Comparison of ENCODE assay signal across 41 cellular contexts in the genomic region with DNA sequence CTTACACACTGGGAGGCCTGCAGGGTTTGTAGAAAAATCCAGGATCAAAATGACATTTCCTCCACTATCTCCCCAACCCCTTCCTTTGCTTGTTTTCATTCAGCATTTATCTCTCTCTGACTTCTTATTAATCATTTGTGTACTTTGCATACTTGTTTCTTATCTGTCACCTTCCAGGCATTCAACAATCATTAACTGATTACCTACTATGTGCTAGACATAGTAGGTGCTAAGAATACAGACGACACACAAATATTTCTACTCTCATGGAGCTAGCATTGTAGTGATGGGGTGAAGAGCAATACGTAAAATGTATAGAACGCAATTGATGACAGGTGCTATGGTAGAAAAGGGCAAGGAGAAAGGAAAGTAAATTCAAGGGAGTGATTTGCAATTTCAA. TPM values are rescaled to one million over a fixed set of nuclear protein-coding genes. Genes with fewer than 3 reads are reported as not detected.
"Had no signal": no experiment of that assay in that cellular context is flagged by ENCODE, and none has a peak within 500 bp of the region (broad histone marks: within the 10 kb centered on the region; RNA-seq: fewer than 3 reads in every experiment).

No MANE protein-coding gene starts in this region.

- H3K27ac Mint-ChIP-seq: activated naive CD4-positive, alpha-beta T cell treated with anti-CD3 and anti-CD28 coated beads for 36 hours; activated naive CD4-positive, alpha-beta T cell treated with anti-CD3 and anti-CD28 coated beads, Interleukin-2, amount 10 ng/mL, durations not matched to agents 7 days and 5 days; activated naive CD4-positive, alpha-beta T cell treated with anti-CD3 and anti-CD28 coated beads, Interleukin-2, amount 50 U/mL, for 24 hours; activated naive CD4-positive, alpha-beta T cell treated with anti-CD3 and anti-CD28 coated beads, Interleukin-2, amount 50 U/mL, for 72 hours; activated naive CD8-positive, alpha-beta T cell; activated naive CD8-positive, alpha-beta T cell treated with anti-CD3 and anti-CD28 coated beads for 36 hours; activated naive CD8-positive, alpha-beta T cell treated with anti-CD3 and anti-CD28 coated beads, Interleukin-2, amount 10 ng/mL, durations not matched to agents 7 days and 5 days; activated naive CD8-positive, alpha-beta T cell treated with anti-CD3 and anti-CD28 coated beads, Interleukin-2, amount 50 U/mL, for 24 hours; activated T-cell treated with anti-CD3 and anti-CD28 coated beads, Interleukin-2, amount 50 U/mL, for 24 hours; activated T-cell treated with anti-CD3 and anti-CD28 coated beads, Interleukin-2, amount 50 U/mL, for 72 hours; activated T-helper 1 cell treated with anti-CD3 and anti-CD28 coated beads, Interleukin-12 subunit alpha, Interleukin-12 subunit beta, Interleukin-2, Interleukin-4 antibody, amounts not matched to agents 30 ng/mL and 10 ng/mL and 1 ng/mL, durations not matched to agents 14 hours and 24 hours and 36 hours; activated T-helper 17 cell treated with anti-CD3 and anti-CD28 coated beads, Interleukin-2, amount 50 U/mL, for 72 hours; activated T-helper 2 cell treated with anti-CD3 and anti-CD28 coated beads, Interferon-gamma antibody, Interleukin-2, Interleukin-4, amounts not matched to agents 10 μg/mL and 5 μg/mL and 100 μg/mL, durations not matched to agents 14 hours and 24 hours and 36 hours; brain had no signal

- H3K9me3 Mint-ChIP-seq: activated naive CD4-positive, alpha-beta T cell treated with anti-CD3 and anti-CD28 coated beads for 36 hours; activated naive CD4-positive, alpha-beta T cell treated with anti-CD3 and anti-CD28 coated beads, Interleukin-2, amount 10 ng/mL, durations not matched to agents 7 days and 5 days; activated naive CD4-positive, alpha-beta T cell treated with anti-CD3 and anti-CD28 coated beads, Interleukin-2, amount 50 U/mL, for 24 hours; activated naive CD4-positive, alpha-beta T cell treated with anti-CD3 and anti-CD28 coated beads, Interleukin-2, amount 50 U/mL, for 72 hours; activated naive CD8-positive, alpha-beta T cell treated with anti-CD3 and anti-CD28 coated beads for 36 hours; activated naive CD8-positive, alpha-beta T cell treated with anti-CD3 and anti-CD28 coated beads, Interleukin-2, amount 10 ng/mL, durations not matched to agents 7 days and 5 days; activated naive CD8-positive, alpha-beta T cell treated with anti-CD3 and anti-CD28 coated beads, Interleukin-2, amount 50 U/mL, for 24 hours; activated T-cell treated with anti-CD3 and anti-CD28 coated beads, Interleukin-2, amount 50 U/mL, for 24 hours; activated T-cell treated with anti-CD3 and anti-CD28 coated beads, Interleukin-2, amount 50 U/mL, for 4 hours; activated T-cell treated with anti-CD3 and anti-CD28 coated beads, Interleukin-2, amount 50 U/mL, for 72 hours; activated T-helper 1 cell treated with anti-CD3 and anti-CD28 coated beads, Interleukin-12 subunit alpha, Interleukin-12 subunit beta, Interleukin-2, Interleukin-4 antibody, amounts not matched to agents 30 ng/mL and 10 ng/mL and 1 ng/mL, durations not matched to agents 14 hours and 24 hours and 36 hours; activated T-helper 17 cell treated with anti-CD3 and anti-CD28 coated beads, Interleukin-2, amount 50 U/mL, for 72 hours; activated T-helper 2 cell treated with anti-CD3 and anti-CD28 coated beads, Interferon-gamma antibody, Interleukin-2, Interleukin-4, amounts not matched to agents 10 μg/mL and 5 μg/mL and 100 μg/mL, durations not matched to agents 14 hours and 24 hours and 36 hours; central memory CD8-positive, alpha-beta T cell had no signal

- DNase-seq: activated effector memory CD4-positive, alpha-beta T cell treated with anti-CD3 and anti-CD28 coated beads, Interleukin-2, amount 50 U/mL, for 16 hours; activated effector memory CD4-positive, alpha-beta T cell treated with Interleukin-2 at 50 U/mL for 16 hours; activated gamma-delta T cell; activated gamma-delta T cell treated with Interleukin-2 at 50 U/mL for 16 hours; activated naive CD4-positive, alpha-beta T cell; activated naive CD4-positive, alpha-beta T cell treated with anti-CD3 and anti-CD28 coated beads for 36 hours; activated naive CD4-positive, alpha-beta T cell treated with anti-CD3 and anti-CD28 coated beads, Interleukin-2, amount 10 ng/mL, durations not matched to agents 7 days and 5 days; activated naive CD4-positive, alpha-beta T cell treated with anti-CD3 and anti-CD28 coated beads, Interleukin-2, amount 50 U/mL, for 16 hours; activated naive CD4-positive, alpha-beta T cell treated with Interleukin-2 at 50 U/mL for 16 hours; activated naive CD8-positive, alpha-beta T cell treated with anti-CD3 and anti-CD28 coated beads for 36 hours; activated naive CD8-positive, alpha-beta T cell treated with anti-CD3 and anti-CD28 coated beads, Interleukin-2, amount 10 ng/mL, durations not matched to agents 7 days and 5 days; activated naive CD8-positive, alpha-beta T cell treated with anti-CD3 and anti-CD28 coated beads, Interleukin-2, amount 50 U/mL, for 24 hours; activated T-cell treated with anti-CD3 and anti-CD28 coated beads for 4 hours; activated T-cell treated with anti-CD3 and anti-CD28 coated beads, Interleukin-2, amount 50 U/mL, for 1 hour; activated T-cell treated with anti-CD3 and anti-CD28 coated beads, Interleukin-2, amount 50 U/mL, for 24 hours; activated T-cell treated with anti-CD3 and anti-CD28 coated beads, Interleukin-2, amount 50 U/mL, for 4 hours; activated T-cell treated with anti-CD3 and anti-CD28 coated beads, Interleukin-2, amount 50 U/mL, for 48 hours; activated T-cell treated with anti-CD3 and anti-CD28 coated beads, Interleukin-2, amount 50 U/mL, for 72 hours; amniotic stem cell; amygdala; anterior cingulate cortex; aorta; body of pancreas; brain microvascular endothelial cell; caudate nucleus; central memory CD4-positive, alpha-beta T cell; cerebellar nuclear complex had no signal

- H3K36me3 ChIP-seq: adrenal gland, ascending aorta, brain microvascular endothelial cell, breast epithelium, cardiac muscle cell had no signal

- H3K27ac ChIP-seq: adrenal gland, ascending aorta, body of pancreas, brain microvascular endothelial cell, breast epithelium, cardiac muscle cell had no signal

- H3K4me1 Mint-ChIP-seq: activated naive CD4-positive, alpha-beta T cell treated with anti-CD3 and anti-CD28 coated beads, Interleukin-2, amount 10 ng/mL, durations not matched to agents 7 days and 5 days; activated naive CD4-positive, alpha-beta T cell treated with anti-CD3 and anti-CD28 coated beads, Interleukin-2, amount 50 U/mL, for 24 hours; activated naive CD8-positive, alpha-beta T cell treated with anti-CD3 and anti-CD28 coated beads for 36 hours; activated naive CD8-positive, alpha-beta T cell treated with anti-CD3 and anti-CD28 coated beads, Interleukin-2, amount 10 ng/mL, durations not matched to agents 7 days and 5 days; activated naive CD8-positive, alpha-beta T cell treated with anti-CD3 and anti-CD28 coated beads, Interleukin-2, amount 50 U/mL, for 24 hours; activated T-helper 17 cell treated with anti-CD3 and anti-CD28 coated beads, Interleukin-2, amount 50 U/mL, for 72 hours; central memory CD8-positive, alpha-beta T cell had no signal

- H3K4me3 ChIP-seq: adrenal gland, ascending aorta, body of pancreas, breast epithelium, cardiac muscle cell had no signal

- H3K36me3 Mint-ChIP-seq: activated naive CD4-positive, alpha-beta T cell treated with anti-CD3 and anti-CD28 coated beads, Interleukin-2, amount 10 ng/mL, durations not matched to agents 7 days and 5 days; activated naive CD4-positive, alpha-beta T cell treated with anti-CD3 and anti-CD28 coated beads, Interleukin-2, amount 50 U/mL, for 24 hours; activated naive CD4-positive, alpha-beta T cell treated with anti-CD3 and anti-CD28 coated beads, Interleukin-2, amount 50 U/mL, for 72 hours; activated naive CD8-positive, alpha-beta T cell; activated naive CD8-positive, alpha-beta T cell treated with anti-CD3 and anti-CD28 coated beads for 36 hours; activated naive CD8-positive, alpha-beta T cell treated with anti-CD3 and anti-CD28 coated beads, Interleukin-2, amount 10 ng/mL, durations not matched to agents 7 days and 5 days; brain had no signal

- ATAC-seq: activated naive CD4-positive, alpha-beta T cell treated with anti-CD3 and anti-CD28 coated beads, Interleukin-2, amount 50 U/mL, for 72 hours; activated naive CD8-positive, alpha-beta T cell treated with anti-CD3 and anti-CD28 coated beads, Interleukin-2, amount 50 U/mL, for 24 hours; activated T-cell treated with anti-CD3 and anti-CD28 coated beads, Interleukin-2, amount 50 U/mL, for 4 hours; activated T-cell treated with anti-CD3 and anti-CD28 coated beads, Interleukin-2, amount 50 U/mL, for 72 hours; activated T-helper 17 cell treated with anti-CD3 and anti-CD28 coated beads, Interleukin-2, amount 50 U/mL, for 72 hours; body of pancreas had no signal

- H3K4me1 ChIP-seq: adrenal gland, ascending aorta, body of pancreas, breast epithelium had no signal

- H3K4me3 Mint-ChIP-seq: activated naive CD4-positive, alpha-beta T cell treated with anti-CD3 and anti-CD28 coated beads for 36 hours; activated naive CD4-positive, alpha-beta T cell treated with anti-CD3 and anti-CD28 coated beads, Interleukin-2, amount 10 ng/mL, durations not matched to agents 7 days and 5 days; activated naive CD4-positive, alpha-beta T cell treated with anti-CD3 and anti-CD28 coated beads, Interleukin-2, amount 50 U/mL, for 24 hours; activated naive CD8-positive, alpha-beta T cell; activated naive CD8-positive, alpha-beta T cell treated with anti-CD3 and anti-CD28 coated beads for 36 hours; activated naive CD8-positive, alpha-beta T cell treated with anti-CD3 and anti-CD28 coated beads, Interleukin-2, amount 10 ng/mL, durations not matched to agents 7 days and 5 days; activated naive CD8-positive, alpha-beta T cell treated with anti-CD3 and anti-CD28 coated beads, Interleukin-2, amount 50 U/mL, for 24 hours; activated T-cell treated with anti-CD3 and anti-CD28 coated beads, Interleukin-2, amount 50 U/mL, for 24 hours; activated T-cell treated with anti-CD3 and anti-CD28 coated beads, Interleukin-2, amount 50 U/mL, for 4 hours; activated T-cell treated with anti-CD3 and anti-CD28 coated beads, Interleukin-2, amount 50 U/mL, for 72 hours; activated T-helper 1 cell treated with anti-CD3 and anti-CD28 coated beads, Interleukin-12 subunit alpha, Interleukin-12 subunit beta, Interleukin-2, Interleukin-4 antibody, amounts not matched to agents 30 ng/mL and 10 ng/mL and 1 ng/mL, durations not matched to agents 14 hours and 24 hours and 36 hours; activated T-helper 17 cell treated with anti-CD3 and anti-CD28 coated beads, Interleukin-2, amount 50 U/mL, for 72 hours; brain; central memory CD8-positive, alpha-beta T cell had no signal

- FAIRE-seq: astrocyte, bronchial epithelial cell had no signal

- H3K27me3 ChIP-seq: adrenal gland, ascending aorta, body of pancreas, brain microvascular endothelial cell, breast epithelium, cardiac muscle cell had no signal

- H3K9me3 ChIP-seq: adrenal gland, ascending aorta, body of pancreas, breast epithelium had no signal

RNA-seq across cellular contexts. Expression of a gene that starts 20.9 kb away (rescaled TPM):
- total RNA-seq: activated naive CD4-positive, alpha-beta T cell treated with anti-CD3 and anti-CD28 coated beads for 36 hours; activated naive CD4-positive, alpha-beta T cell treated with anti-CD3 and anti-CD28 coated beads, Interleukin-2, amount 50 U/mL, for 72 hours; activated naive CD8-positive, alpha-beta T cell treated with anti-CD3 and anti-CD28 coated beads for 36 hours; activated naive CD8-positive, alpha-beta T cell treated with anti-CD3 and anti-CD28 coated beads, Interleukin-2, amount 10 ng/mL, durations not matched to agents 7 days and 5 days; activated T-cell treated with anti-CD3 and anti-CD28 coated beads, Interleukin-2, amount 50 U/mL, for 4 hours; activated T-cell treated with anti-CD3 and anti-CD28 coated beads, Interleukin-2, amount 50 U/mL, for 72 hours; activated T-helper 1 cell treated with anti-CD3 and anti-CD28 coated beads, Interleukin-12 subunit alpha, Interleukin-12 subunit beta, Interleukin-2, Interleukin-4 antibody, amounts not matched to agents 30 ng/mL and 10 ng/mL and 1 ng/mL, durations not matched to agents 14 hours and 24 hours and 36 hours; activated T-helper 17 cell treated with anti-CD3 and anti-CD28 coated beads, Interleukin-2, amount 50 U/mL, for 72 hours; activated T-helper 2 cell treated with anti-CD3 and anti-CD28 coated beads, Interferon-gamma antibody, Interleukin-2, Interleukin-4, amounts not matched to agents 10 μg/mL and 5 μg/mL and 100 μg/mL, durations not matched to agents 14 hours and 24 hours and 36 hours had no signal
